ENCODE assay signal across 24 cellular contexts in genomic region chr17:3828852-3829232, GRCh38. TPM values are rescaled to one million over a fixed set of nuclear protein-coding genes. Genes with fewer than 3 reads are reported as not detected.
DNase-seq lines count a peak whose midpoint lies in the region; ATAC-seq and TF ChIP-seq lines count a peak whose summit lies in the region.
"Had no signal": no experiment of that assay in that cellular context is flagged by ENCODE, and none has a peak within 500 bp of the region (broad histone marks: within the 10 kb centered on the region; RNA-seq: fewer than 3 reads in every experiment).

No MANE protein-coding gene starts in this region.

- 98% methylated on average over 6 of the region's 7 CpGs for WGBS in mesenchymal stem cell

- H3K4me3 ChIP-seq in fibroblast of lung (replicated peaks in 1 of 4; ENCODE audit: control extremely low read depth in 1 of 4, insufficient read depth in 1 of 4, low read depth in 3 of 4, low read length in 4 of 4) (no peak overlapping the region), mesenchymal stem cell (ENCODE audit: insufficient read depth in 1 of 2, low read depth in 1 of 2, low read length in 2 of 2) (no peak overlapping the region), skeletal muscle tissue (ENCODE audit: low read length in 3 of 3) (no peak overlapping the region)

- H4K20me1 ChIP-seq in fibroblast of lung (ENCODE audit: control insufficient read depth, extremely low read depth, insufficient read depth, low read length) = peaks cover under 1% of the 10 kb centered on the region

- H3K36me3 ChIP-seq in fibroblast of lung (ENCODE audit: control insufficient read depth, insufficient read depth, low read length) (peaks cover 4% of the 10 kb centered on the region), mesenchymal stem cell (ENCODE audit: control insufficient read depth in 1 of 2, insufficient read depth in 2 of 2, low read depth in 1 of 2, low read length in 2 of 2) (peaks cover 29 to 66% of the 10 kb centered on the region in 2 experiments), skeletal muscle tissue (ENCODE audit: control insufficient read depth in 3 of 3, insufficient read depth in 3 of 3, low read length in 3 of 3) (peaks cover 11 to 22% (median 20%) of the 10 kb centered on the region in 3 donors)

- H2BK15ac ChIP-seq in mesenchymal stem cell (ENCODE audit: low read depth, poor library complexity, severe bottlenecking) = no peak overlapping the region

- no peak overlapping the region for H3K23ac ChIP-seq in mesenchymal stem cell (ENCODE audit: low read length in 2 of 2)

- H3K4me2 ChIP-seq in fibroblast of lung (ENCODE audit: extremely low read depth, insufficient read depth, low read length) (no peak overlapping the region), mesenchymal stem cell (ENCODE audit: low read length, poor library complexity, severe bottlenecking) (no peak overlapping the region)

- H2AFZ ChIP-seq in fibroblast of lung (ENCODE audit: low read length) (no peak overlapping the region), mesenchymal stem cell (ENCODE audit: low read depth, low read length) (no peak overlapping the region)

- ATAC-seq in HG03571 (IDR thresholded peaks at IDR 0.05; ENCODE audit: unreplicated experiment) (no peak), GM21526 (IDR thresholded peaks at IDR 0.05; ENCODE audit: low FRiP score, unreplicated experiment) (no peak)
- ATAC-seq: activated CD4-positive, alpha-beta T cell treated with anti-CD3 and anti-CD28 coated beads for 36 hours; activated CD8-positive, alpha-beta T cell treated with anti-CD3 and anti-CD28 coated beads for 36 hours; left lobe of liver; naive thymus-derived CD8-positive, alpha-beta T cell had no signal

- H2BK12ac ChIP-seq in mesenchymal stem cell (ENCODE audit: low read length in 2 of 2) = peak overlapping the region in 1 of 2 experiments; percentile 19

- H4K8ac ChIP-seq in mesenchymal stem cell (ENCODE audit: low read length) = no peak overlapping the region

- H2AK5ac ChIP-seq in mesenchymal stem cell (ENCODE audit: low read length, severe bottlenecking) = no peak overlapping the region

- H3K9me3 ChIP-seq in fibroblast of lung (ENCODE audit: control insufficient read depth, insufficient read depth, low read depth, low read length) = no peaks in the 10 kb centered on the region
- no peaks in the 10 kb centered on the region for H3K9me3 ChIP-seq in mesenchymal stem cell (ENCODE audit: control insufficient read depth, low read length)
- no peaks in the 10 kb centered on the region for H3K9me3 ChIP-seq in skeletal muscle tissue (ENCODE audit: control insufficient read depth in 3 of 3, low read length in 3 of 3)

- H3K27me3 ChIP-seq in fibroblast of lung (ENCODE audit: control insufficient read depth, insufficient read depth, low read length) (no peaks in the 10 kb centered on the region), mesenchymal stem cell (ENCODE audit: control insufficient read depth in 1 of 2, insufficient read depth in 1 of 2, low read length in 2 of 2) (no peaks in the 10 kb centered on the region), skeletal muscle tissue (ENCODE audit: control insufficient read depth in 3 of 3, insufficient read depth in 3 of 3, low read length in 3 of 3) (no peaks in the 10 kb centered on the region)

- no peak overlapping the region for H2BK120ac ChIP-seq in mesenchymal stem cell (ENCODE audit: low read depth, low read length)

- H3K4me1 ChIP-seq in fibroblast of lung (ENCODE audit: control insufficient read depth, extremely low read depth, insufficient read depth, low read length) (peaks cover 2% of the 10 kb centered on the region), mesenchymal stem cell (ENCODE audit: control insufficient read depth, insufficient read depth, low read depth, low read length) (peaks cover 2% of the 10 kb centered on the region), skeletal muscle tissue (ENCODE audit: control insufficient read depth in 3 of 3, insufficient read depth in 3 of 3, low read length in 3 of 3) (peaks cover 11 to 17% (median 13%) of the 10 kb centered on the region in 3 donors)

- H3K79me1 ChIP-seq in mesenchymal stem cell (replicated peaks; ENCODE audit: low read length, poor library complexity, severe bottlenecking) = peaks cover 25% of the 10 kb centered on the region

- H3K27ac ChIP-seq in VCaP (peak overlapping the region; percentile 39), fibroblast of lung (ENCODE audit: insufficient read depth, low read length) (peak overlapping the region; percentile 3), mesenchymal stem cell (ENCODE audit: low read length, poor library complexity, severe bottlenecking) (no peak overlapping the region), skeletal muscle tissue (ENCODE audit: low read depth, low read length) (peak overlapping the region; percentile 67)

- TF ChIP-seq CTCF in VCaP (conservative IDR thresholded peaks at IDR 0.05) (no peak), fibroblast of lung (conservative IDR thresholded peaks at IDR 0.05 in 1 of 2, IDR thresholded peaks at IDR 0.05 in 1 of 2; ENCODE audit: low read depth in 1 of 2, low read length in 2 of 2) (no peak)

- no peak for DNase-seq in fibroblast of lung (ENCODE audit: low read depth in 2 of 2)
- no peak for DNase-seq in mesenchymal stem cell
- DNase-seq in NCI-H446 treated with DMSO at 0.1 percent for 48 hours (lab: John Stamatoyannopoulos, UW) = no peak
- DNase-seq in cerebellar cortex (ENCODE audit: low spot score) = no peak
- DNase-seq: activated CD4-positive, alpha-beta T cell treated with anti-CD3 and anti-CD28 coated beads for 36 hours; activated CD8-positive, alpha-beta memory T cell treated with anti-CD3 and anti-CD28 coated beads, Interleukin-2, amount 50 U/mL, for 48 hours; activated CD8-positive, alpha-beta T cell treated with anti-CD3 and anti-CD28 coated beads for 36 hours; activated naive CD4-positive, alpha-beta T cell treated with anti-CD3 and anti-CD28 coated beads for 36 hours; DMS 273 treated with DMSO at 0.1 percent for 48 hours; EL; naive thymus-derived CD8-positive, alpha-beta T cell; NCI-H1436; NCI-H2081; NCI-H226; NCI-H69; occipital lobe; SHP77; stimulated activated CD4-positive, alpha-beta T cell treated with anti-CD3 and anti-CD28 coated beads, Interleukin-1b, Interleukin-23, amount 100 ng/mL, for 48 hours; trophoblast cell had no signal

- H3K9ac ChIP-seq in fibroblast of lung (ENCODE audit: insufficient read depth, low read length) (no peak overlapping the region), mesenchymal stem cell (ENCODE audit: low read length) (no peak overlapping the region), skeletal muscle tissue (ENCODE audit: low read depth in 1 of 3, low read length in 3 of 3) (peak overlapping the region in 1 of 3 donors; percentile 8)

- H2BK5ac ChIP-seq in mesenchymal stem cell (ENCODE audit: low read depth, low read length, poor library complexity, severe bottlenecking) = no peak overlapping the region

- H3K14ac ChIP-seq in mesenchymal stem cell (ENCODE audit: low read length in 2 of 2) = no peak overlapping the region

- peak overlapping the region; percentile 28 to 43 for H3K18ac ChIP-seq in mesenchymal stem cell (ENCODE audit: low read depth in 1 of 2, low read length in 2 of 2)

- H3K79me2 ChIP-seq in fibroblast of lung (ENCODE audit: control insufficient read depth, insufficient read depth, low read length) = no peaks in the 10 kb centered on the region

- H4K91ac ChIP-seq in mesenchymal stem cell (ENCODE audit: low read length) = no peak overlapping the region

- no peak overlapping the region for H3K4ac ChIP-seq in mesenchymal stem cell (ENCODE audit: low read depth in 1 of 2, low read length in 2 of 2)

RNA-seq across cellular contexts. Expression of gene NCBP3, which starts 17.2 kb away (rescaled TPM):
- 20.3 and 23.3 TPM in 2 replicates for total RNA-seq in fibroblast of lung
- 20.4 and 20.6 TPM in 2 replicates for polyA plus RNA-seq in fibroblast of lung
- 16.9 and 22.8 TPM in 2 replicates for polyA plus RNA-seq in fibroblast of lung (2012)
- 3.6 and 3.9 TPM in 2 replicates for polyA minus RNA-seq in fibroblast of lung (ENCODE audit: low replicate concordance)
- polyA plus RNA-seq in mesenchymal stem cell (2013, experiment 1 of 2) = 20.3 TPM
- polyA plus RNA-seq in mesenchymal stem cell (2013, experiment 2 of 2) = 19.5 TPM
- 17.2 TPM for total RNA-seq in skeletal muscle tissue

RNA-seq across cellular contexts. Expression of gene ITGAE, which starts 27.9 kb away (rescaled TPM):
- total RNA-seq in fibroblast of lung (15.9 and 29.7 TPM in 2 replicates), skeletal muscle tissue (16.7 TPM)
- 72.5 and 76.6 TPM in 2 replicates for polyA plus RNA-seq in fibroblast of lung
- polyA plus RNA-seq in fibroblast of lung (2012) = 63.7 and 76.2 TPM in 2 replicates
- 1.5 and 4.5 TPM in 2 replicates for polyA minus RNA-seq in fibroblast of lung (ENCODE audit: low replicate concordance)
- polyA plus RNA-seq in mesenchymal stem cell (2013, experiment 1 of 2) = 70.1 TPM
- polyA plus RNA-seq in mesenchymal stem cell (2013, experiment 2 of 2) = 73.2 TPM
